Comparison of ENCODE assay signal across 26 cellular contexts in the genomic region with DNA sequence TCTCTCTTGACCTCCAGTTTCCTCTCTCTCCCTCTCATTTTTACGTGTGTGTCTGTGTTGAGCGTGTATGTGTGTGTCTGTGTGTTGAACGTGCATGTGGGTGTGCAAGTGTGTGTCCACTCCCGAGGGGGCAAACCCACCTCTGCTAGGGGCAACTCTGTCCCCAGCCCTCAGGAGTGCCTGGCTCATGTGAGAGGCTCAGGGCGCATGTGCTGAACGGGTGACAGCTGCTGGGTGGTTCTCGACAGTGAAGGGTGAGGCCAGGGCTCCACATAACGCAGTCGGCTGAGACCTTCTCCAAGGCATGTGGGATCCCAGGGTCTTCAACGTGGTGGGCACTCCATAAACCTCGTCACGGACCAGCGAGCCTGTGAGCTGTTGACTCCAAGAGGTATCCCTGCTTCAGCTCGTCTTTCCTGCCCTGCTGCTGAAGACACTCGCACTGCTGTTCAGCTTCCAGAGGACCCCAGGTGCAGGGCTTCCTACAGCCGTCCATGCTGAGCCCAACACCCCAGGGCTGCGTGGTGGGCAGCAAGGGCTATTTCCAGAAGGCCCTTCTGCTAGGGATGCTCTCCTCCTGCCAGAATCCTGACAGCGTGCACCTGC.
"Had no signal": no experiment of that assay in that cellular context is flagged by ENCODE, and none has a peak within 500 bp of the region (broad histone marks: within the 10 kb centered on the region; RNA-seq: fewer than 3 reads in every experiment).

No MANE protein-coding gene starts in this region.

- H3K27ac ChIP-seq: colonic mucosa, left lung, neural progenitor cell, ovary, right lobe of liver, testis, tibial artery, vagina had no signal

- H3K27me3 ChIP-seq: colonic mucosa, left lung, neural progenitor cell, ovary, right lobe of liver, testis, tibial artery, vagina had no signal

- H3K36me3 Mint-ChIP-seq: immature natural killer cell; naive thymus-derived CD4-positive, alpha-beta T cell; neural progenitor cell had no signal

- H3K4me3 ChIP-seq: colonic mucosa, left lung, neural progenitor cell, ovary, right lobe of liver, testis, tibial artery, vagina had no signal

- H3K4me1 Mint-ChIP-seq: immature natural killer cell; naive thymus-derived CD4-positive, alpha-beta T cell; nephron; neural progenitor cell had no signal

- H3K27ac Mint-ChIP-seq: effector memory CD8-positive, alpha-beta T cell; immature natural killer cell; nephron; neural progenitor cell; progenitor cell of endocrine pancreas had no signal

- H3K4me3 Mint-ChIP-seq: effector memory CD8-positive, alpha-beta T cell; immature natural killer cell; naive thymus-derived CD4-positive, alpha-beta T cell; nephron; neural progenitor cell had no signal

- H3K36me3 ChIP-seq: colonic mucosa, left lung, neural progenitor cell, ovary, right lobe of liver, tibial artery, vagina had no signal

- FAIRE-seq: frontal cortex, keratinocyte, small intestine had no signal

- H3K9me3 Mint-ChIP-seq: effector memory CD8-positive, alpha-beta T cell; immature natural killer cell; naive thymus-derived CD4-positive, alpha-beta T cell; nephron; neural progenitor cell had no signal

- DNase-seq: caudate nucleus; colonic mucosa; effector memory CD8-positive, alpha-beta T cell; hypothalamus; immature natural killer cell; mesenchymal stem cell; midbrain; naive thymus-derived CD4-positive, alpha-beta T cell; nucleus accumbens; ovary; small intestine; stimulated activated CD4-positive, alpha-beta T cell treated with anti-CD3 and anti-CD28 coated beads, Interleukin-15, amount 100 ng/mL, for 24 hours; stimulated activated CD4-positive, alpha-beta T cell treated with anti-CD3 and anti-CD28 coated beads, Interleukin-4, amount 100 ng/mL, for 1 hour; stimulated activated CD8-positive, alpha-beta memory T cell treated with anti-CD3 and anti-CD28 coated beads, Interleukin-4, amount 100 ng/mL, for 48 hours; stimulated activated naive CD4-positive, alpha-beta T cell; substantia nigra; testis; tibial artery had no signal
